Comparison of ENCODE assay signal across 8 cellular contexts in genomic region chr3:196942915-196943277, GRCh38. TPM values are rescaled to one million over a fixed set of nuclear protein-coding genes. Genes with fewer than 3 reads are reported as not detected.
DNase-seq lines count a peak whose midpoint lies in the region; ATAC-seq and TF ChIP-seq lines count a peak whose summit lies in the region.

No MANE protein-coding gene starts in this region.

- peak overlapping the region; percentile 77 for H3K9ac ChIP-seq in fibroblast of lung (ENCODE audit: insufficient read depth, low read length)
- peak overlapping the region; percentile 89 for H3K9ac ChIP-seq in neural cell (ENCODE audit: low read length)

- H4K20me1 ChIP-seq in fibroblast of lung (ENCODE audit: control insufficient read depth, extremely low read depth, insufficient read depth, low read length), result no peaks in the 10 kb centered on the region
- no peaks in the 10 kb centered on the region for H4K20me1 ChIP-seq in neural cell (ENCODE audit: insufficient read depth)

- H3K4me3 Mint-ChIP-seq in T-helper 2 cell treated with Interferon-gamma antibody and Interleukin-4, amounts not matched to agents 5 μg/mL and 100 μg/mL, for 36 hours, result peak overlapping the region; percentile 99
- H3K4me3 Mint-ChIP-seq in T-helper 17 cell, result peak overlapping the region; percentile 99

- H3K4me1 ChIP-seq in fibroblast of lung (ENCODE audit: control insufficient read depth, extremely low read depth, insufficient read depth, low read length), result peaks cover 10% of the 10 kb centered on the region

- no peaks in the 10 kb centered on the region for H3K9me3 ChIP-seq in T-helper 17 cell (ENCODE audit: control insufficient read depth, low read length, poor library complexity, severe bottlenecking)
- no peaks in the 10 kb centered on the region for H3K9me3 ChIP-seq in fibroblast of lung (ENCODE audit: control insufficient read depth, insufficient read depth, low read depth, low read length)
- H3K9me3 ChIP-seq in neural cell (ENCODE audit: low read length), result no peaks in the 10 kb centered on the region

- H3K27ac ChIP-seq in fibroblast of lung (ENCODE audit: insufficient read depth, low read length) (peak overlapping the region; percentile 98), neural cell (ENCODE audit: low read length) (peak overlapping the region; percentile 72)

- H3K27ac Mint-ChIP-seq in T-helper 2 cell treated with Interferon-gamma antibody and Interleukin-4, amounts not matched to agents 5 μg/mL and 100 μg/mL, for 36 hours, result peak overlapping the region; percentile 78
- H3K27ac Mint-ChIP-seq in T-helper 17 cell, result peak overlapping the region; percentile 100

- DNase-seq in T-helper 2 cell treated with Interferon-gamma antibody and Interleukin-4, amounts not matched to agents 5 μg/mL and 100 μg/mL, for 36 hours (ENCODE audit: low spot score), result no peak
- DNase-seq in T-helper 2 cell (no peak), T-helper 17 cell (peak in 1 of 3 donors; percentile 13), fibroblast of lung (ENCODE audit: low read depth in 2 of 2) (peak in 1 of 2 donors; percentile 38), NCI-H2081 (lab: John Stamatoyannopoulos, UW) (no peak), NCI-H1417 treated with DMSO at 0.1 percent for 48 hours (lab: John Stamatoyannopoulos, UW) (no peak)

- peaks cover 4% of the 10 kb centered on the region for H3K27me3 Mint-ChIP-seq in T-helper 2 cell treated with Interferon-gamma antibody and Interleukin-4, amounts not matched to agents 5 μg/mL and 100 μg/mL, for 36 hours (ENCODE audit: low read depth)
- no peaks in the 10 kb centered on the region for H3K27me3 Mint-ChIP-seq in T-helper 17 cell

- no peaks in the 10 kb centered on the region for H3F3A ChIP-seq in neural cell (ENCODE audit: insufficient read depth, low read length, poor library complexity, severe bottlenecking)

- H3K9me3 Mint-ChIP-seq in T-helper 2 cell treated with Interferon-gamma antibody and Interleukin-4, amounts not matched to agents 5 μg/mL and 100 μg/mL, for 36 hours, result no peaks in the 10 kb centered on the region

- peak overlapping the region; percentile 96 for H3K4me2 ChIP-seq in fibroblast of lung (ENCODE audit: extremely low read depth, insufficient read depth, low read length)
- peak overlapping the region; percentile 100 for H3K4me2 ChIP-seq in neural cell (ENCODE audit: low read length)

- H3K27me3 ChIP-seq in fibroblast of lung (ENCODE audit: control insufficient read depth, insufficient read depth, low read length) (no peaks in the 10 kb centered on the region), neural cell (ENCODE audit: insufficient read depth, low read depth, low read length) (no peaks in the 10 kb centered on the region)

- H3K9me2 ChIP-seq in neural cell (ENCODE audit: insufficient read depth, low read length), result no peaks in the 10 kb centered on the region

- H3K79me2 ChIP-seq in fibroblast of lung (ENCODE audit: control insufficient read depth, insufficient read depth, low read length) (peaks cover 47% of the 10 kb centered on the region), neural cell (replicated peaks; ENCODE audit: insufficient read depth, low read length) (peaks cover 27% of the 10 kb centered on the region)

- H2AFZ ChIP-seq in fibroblast of lung (ENCODE audit: low read length) (peak overlapping the region; percentile 75), neural cell (ENCODE audit: low read depth, low read length) (peak overlapping the region; percentile 51)

- H3K4me3 ChIP-seq in fibroblast of lung (replicated peaks in 1 of 4; ENCODE audit: control extremely low read depth in 1 of 4, insufficient read depth in 1 of 4, low read depth in 3 of 4, low read length in 4 of 4), result peak overlapping the region; percentile 87 to 99 (median 97)
- peak overlapping the region; percentile 96 for H3K4me3 ChIP-seq in neural cell (ENCODE audit: low read length)

- H3K36me3 ChIP-seq in fibroblast of lung (ENCODE audit: control insufficient read depth, insufficient read depth, low read length) (peaks cover 3% of the 10 kb centered on the region), neural cell (ENCODE audit: insufficient read depth, low read length) (no peaks in the 10 kb centered on the region)

- H3K4me1 Mint-ChIP-seq in T-helper 2 cell treated with Interferon-gamma antibody and Interleukin-4, amounts not matched to agents 5 μg/mL and 100 μg/mL, for 36 hours (ENCODE audit: low read depth), result peaks cover 30% of the 10 kb centered on the region
- peaks cover 35% of the 10 kb centered on the region for H3K4me1 Mint-ChIP-seq in T-helper 17 cell

- no peak for TF ChIP-seq CTCF in fibroblast of lung (conservative IDR thresholded peaks at IDR 0.05 in 1 of 2, IDR thresholded peaks at IDR 0.05 in 1 of 2; ENCODE audit: low read depth in 1 of 2, low read length in 2 of 2)
- no peak for TF ChIP-seq CTCF in neural cell (IDR thresholded peaks at IDR 0.05; ENCODE audit: poor library complexity, severe bottlenecking)

- H3K36me3 Mint-ChIP-seq in T-helper 2 cell treated with Interferon-gamma antibody and Interleukin-4, amounts not matched to agents 5 μg/mL and 100 μg/mL, for 36 hours (ENCODE audit: low read depth), result peaks cover 38% of the 10 kb centered on the region
- peaks cover 7% of the 10 kb centered on the region for H3K36me3 Mint-ChIP-seq in T-helper 17 cell (ENCODE audit: low read depth)

- no peak for TF ChIP-seq EP300 in neural cell (conservative IDR thresholded peaks at IDR 0.05; ENCODE audit: poor library complexity, severe bottlenecking)

- ATAC-seq in HG03095 (IDR thresholded peaks at IDR 0.05; ENCODE audit: unreplicated experiment) (peak; percentile 10), T-helper 17 cell (no peak)

- TF ChIP-seq RAD21 in neural cell (conservative IDR thresholded peaks at IDR 0.05), result no peak

TF ChIP-seq in neural cell, 6 proteins besides CTCF, POLR2A, EP300 and RAD21:
- no peak for TF ChIP-seq REST (IDR thresholded peaks at IDR 0.05; ENCODE audit: borderline replicate concordance)
- no peak for TF ChIP-seq POLR2AphosphoS5 (IDR thresholded peaks at IDR 0.05)
- TF ChIP-seq TAF1 (IDR thresholded peaks at IDR 0.05; ENCODE audit: low read depth), result no peak
- no peak for TF ChIP-seq EZH2 (IDR thresholded peaks at IDR 0.05; ENCODE audit: borderline replicate concordance, insufficient read depth, low read length, poor library complexity, severe bottlenecking)
- TF ChIP-seq SMC3 (conservative IDR thresholded peaks at IDR 0.05; ENCODE audit: poor library complexity), result no peak
- TF ChIP-seq MXI1 (conservative IDR thresholded peaks at IDR 0.05; ENCODE audit: poor library complexity, severe bottlenecking), result no peak

RNA-seq across cellular contexts. Expression of gene NCBP2, which starts 0.6 kb away (rescaled TPM):
- total RNA-seq in T-helper 17 cell (10 to 100 TPM; 48.7 to 51.7 TPM), fibroblast of lung (55.5 and 65.2 TPM in 2 replicates)
- polyA plus RNA-seq in fibroblast of lung (74.4 and 85.9 TPM in 2 replicates), neural cell (138 and 145 TPM in 2 replicates)
- 76.8 and 82.1 TPM in 2 replicates for polyA plus RNA-seq in fibroblast of lung (2012)
- polyA minus RNA-seq in fibroblast of lung (ENCODE audit: low replicate concordance) (4.2 and 14.0 TPM in 2 replicates), neural cell (88.6 and 101 TPM in 2 replicates)

RNA-seq across cellular contexts. Expression of gene PIGZ, which starts 25.7 kb away (rescaled TPM):
- total RNA-seq in T-helper 17 cell (1 to 10 TPM in 1 of 2 donors, under 1 TPM in 1; 0.89 to 1.5 TPM), fibroblast of lung (0.51 and 0.66 TPM in 2 replicates)
- polyA plus RNA-seq in fibroblast of lung (1.5 and 2.0 TPM in 2 replicates), neural cell (5.8 and 6.5 TPM in 2 replicates)
- polyA plus RNA-seq in fibroblast of lung (2012), result 2.7 and 4.6 TPM in 2 replicates
- polyA minus RNA-seq in fibroblast of lung (ENCODE audit: low replicate concordance) (1.2 and 10.8 TPM in 2 replicates), neural cell (4.9 and 6.9 TPM in 2 replicates)
